In genomic region chr16:29908719-29909220, GRCh38 we compare ENCODE assay signal across 17 cellular contexts. TPM values are rescaled to one million over a fixed set of nuclear protein-coding genes. Genes with fewer than 3 reads are reported as not detected.
"Had no signal": no experiment of that assay in that cellular context is flagged by ENCODE, and none has a peak within 500 bp of the region (broad histone marks: within the 10 kb centered on the region; RNA-seq: fewer than 3 reads in every experiment).

No MANE protein-coding gene starts in this region.

- H3K36me3 ChIP-seq: thyroid gland had no signal

- H3K9me3 ChIP-seq: body of pancreas, esophagus squamous epithelium, thyroid gland had no signal

- H3K27ac ChIP-seq: body of pancreas, esophagus squamous epithelium, thyroid gland had no signal

- H3K4me1 ChIP-seq: body of pancreas, esophagus squamous epithelium, thyroid gland had no signal

- H3K4me3 ChIP-seq: body of pancreas, esophagus squamous epithelium, thyroid gland had no signal

- DNase-seq: activated CD4-positive, alpha-beta T cell treated with anti-CD3 and anti-CD28 coated beads, Interleukin-2, amount 10 ng/mL, durations not matched to agents 7 days and 5 days; activated CD8-positive, alpha-beta T cell treated with anti-CD3 and anti-CD28 coated beads, Interleukin-2, amount 10 ng/mL, durations not matched to agents 7 days and 5 days; activated naive CD4-positive, alpha-beta T cell treated with Interleukin-2 at 50 U/mL for 16 hours; activated T-cell treated with anti-CD3 and anti-CD28 coated beads, Interleukin-2, amount 50 U/mL, for 24 hours; body of pancreas; effector memory CD8-positive, alpha-beta T cell; esophagus squamous epithelium; immature natural killer cell; kidney glomerular epithelial cell; left ventricle myocardium superior; naive B cell; stimulated activated CD4-positive, alpha-beta T cell treated with anti-CD3 and anti-CD28 coated beads, Interleukin-12 subunit alpha, Interleukin-12 subunit beta, amount 100 ng/mL, for 4 hours; stimulated activated CD4-positive, alpha-beta T cell treated with anti-CD3 and anti-CD28 coated beads, Interleukin-1b, Interleukin-23, amount 100 ng/mL, for 48 hours; stimulated activated CD8-positive, alpha-beta memory T cell treated with anti-CD3 and anti-CD28 coated beads, Interleukin-4, amount 100 ng/mL, for 48 hours; stimulated activated naive CD4-positive, alpha-beta T cell treated with Interleukin-2 at 50 U/mL for 16 hours; thyroid gland had no signal

- H3K27me3 ChIP-seq: body of pancreas, esophagus squamous epithelium, thyroid gland had no signal

RNA-seq across cellular contexts. Expression of gene ASPHD1, which starts 8.5 kb away (rescaled TPM):
- total RNA-seq: activated CD4-positive, alpha-beta T cell treated with anti-CD3 and anti-CD28 coated beads, Interleukin-2, amount 10 ng/mL, durations not matched to agents 7 days and 5 days; mononuclear cell; thyroid gland had no signal

RNA-seq across cellular contexts. Expression of gene SEZ6L2, which starts 9.4 kb away (rescaled TPM):
- total RNA-seq: activated CD4-positive, alpha-beta T cell treated with anti-CD3 and anti-CD28 coated beads, Interleukin-2, amount 10 ng/mL, durations not matched to agents 7 days and 5 days; activated CD8-positive, alpha-beta T cell treated with anti-CD3 and anti-CD28 coated beads, Interleukin-2, amount 10 ng/mL, durations not matched to agents 7 days and 5 days had no signal
